Comparison of ENCODE assay signal across 2 cellular contexts in genomic region chr5:104345513-104345823, GRCh38.
TF ChIP-seq lines count a peak whose summit lies in the region.

No MANE protein-coding gene starts in this region.

TF ChIP-seq in A549, 52 proteins besides CTCF, POLR2A, EP300 and RAD21 (continued from another document):
- TF ChIP-seq HOXB5 (CRISPR knock-in tag; IDR thresholded peaks at IDR 0.05) (no peak), ZFP36 (IDR thresholded peaks at IDR 0.05; ENCODE audit: borderline replicate concordance, partially characterized antibody) (no peak), MAZ (IDR thresholded peaks at IDR 0.05; ENCODE audit: borderline replicate concordance, low read depth, low read length) (no peak), FOSB (CRISPR knock-in tag; IDR thresholded peaks at IDR 0.05) (no peak), CBX8 (IDR thresholded peaks at IDR 0.05) (no peak), HMGXB4 (CRISPR knock-in tag; IDR thresholded peaks at IDR 0.05; ENCODE audit: borderline replicate concordance) (no peak), NR3C1 (IDR thresholded peaks at IDR 0.05) (no peak), PHF8 (IDR thresholded peaks at IDR 0.05; ENCODE audit: borderline replicate concordance, low read depth) (no peak), ZNF302 (CRISPR knock-in tag; IDR thresholded peaks at IDR 0.05) (no peak), KDM1A (IDR thresholded peaks at IDR 0.05; ENCODE audit: low read depth) (no peak), SREBF2 (IDR thresholded peaks at IDR 0.05) (no peak), TP53 (CRISPR knock-in tag; IDR thresholded peaks at IDR 0.05) (no peak), FOXS1 (CRISPR knock-in tag; IDR thresholded peaks at IDR 0.05) (no peak)

TF ChIP-seq in endothelial cell of umbilical vein, 7 proteins besides CTCF, POLR2A, EP300 and RAD21:
- TF ChIP-seq POLR2AphosphoS5 (IDR thresholded peaks at IDR 0.05; ENCODE audit: insufficient read depth, low read depth, low read length) (no peak), FOS (IDR thresholded peaks at IDR 0.05; ENCODE audit: borderline replicate concordance, insufficient read depth, low read length) (no peak)
